10 cellular contexts compared by ENCODE assay signal in genomic region chr10:48659790-48660189, GRCh38. TPM values are rescaled to one million over a fixed set of nuclear protein-coding genes. Genes with fewer than 3 reads are reported as not detected.
DNase-seq lines count a peak whose midpoint lies in the region; ATAC-seq and TF ChIP-seq lines count a peak whose summit lies in the region.
"Had no signal": no experiment of that assay in that cellular context is flagged by ENCODE, and none has a peak within 500 bp of the region (broad histone marks: within the 10 kb centered on the region; RNA-seq: fewer than 3 reads in every experiment).

No MANE protein-coding gene starts in this region.

- H3K4me2 ChIP-seq in HCT116 (ENCODE audit: low read length) (no peak overlapping the region), hepatocyte (no peak overlapping the region)

- CTCF ChIA-PET in HCT116 (lab: Charles Lee) = no interaction called here

- H3K9ac ChIP-seq in HCT116 (ENCODE audit: low read length) = no peak overlapping the region

- H3K36me3 ChIP-seq in HCT116 (ENCODE audit: control insufficient read depth in 1 of 2, insufficient read depth in 2 of 2, low read length in 2 of 2) (no peaks in the 10 kb centered on the region), hepatocyte (replicated peaks; ENCODE audit: insufficient read depth, low read depth) (no peaks in the 10 kb centered on the region)
- H3K36me3 ChIP-seq: prostate gland had no signal

- H3K79me2 ChIP-seq in HCT116 (ENCODE audit: insufficient read depth, low read length) (no peaks in the 10 kb centered on the region), hepatocyte (no peaks in the 10 kb centered on the region)

- RAD21 ChIA-PET in HCT116 (lab: Charles Lee; ENCODE audit: low non-redundant PET in 1 of 2, low total read pairs in 2 of 2, uncharacterized antibody in 2 of 2, unreplicated experiment in 2 of 2) = no interaction called here

- no peak for TF ChIP-seq POLR2A in HCT116 (IDR thresholded peaks at IDR 0.05; ENCODE audit: borderline replicate concordance, extremely low read depth, insufficient read depth, insufficient read length)

- H3K27me3 ChIP-seq in HCT116 (ENCODE audit: insufficient read depth, low read length) = peaks cover 14% of the 10 kb centered on the region
- no peaks in the 10 kb centered on the region for H3K27me3 ChIP-seq in hepatocyte

- POLR2A ChIA-PET in HCT116 (lab: Charles Lee) = interaction anchor here (0.6 kb wide), 1 partner anchor 54 kb away, joined by 5 read pairs; no protein-coding TSS in a partner anchor

- in situ Hi-C loops in SK-MEL-5 (cut with HindIII; ENCODE audit: low pct_unique_long_range_greater_than_20kb, low sequenced_read_pairs) = no loop called here

- H3K27ac ChIP-seq in HCT116 (ENCODE audit: low read depth, low read length) (no peak overlapping the region), hepatocyte (no peak overlapping the region)
- H3K27ac ChIP-seq: prostate gland had no signal

- no peaks in the 10 kb centered on the region for H3K9me2 ChIP-seq in HCT116 (ENCODE audit: insufficient read depth)
- H3K9me2 ChIP-seq in hepatocyte (replicated peaks; ENCODE audit: insufficient read depth) = no peaks in the 10 kb centered on the region

- H3K9me3 ChIP-seq in HCT116 (ENCODE audit: control insufficient read depth in 1 of 2, insufficient read depth in 1 of 2, low read depth in 1 of 2, low read length in 2 of 2) = no peaks in the 10 kb centered on the region
- H3K9me3 ChIP-seq in hepatocyte (ENCODE audit: low read depth) = no peaks in the 10 kb centered on the region
- H3K9me3 ChIP-seq: prostate gland had no signal

- peak; percentile 29; the same call in 1 of the 2 replicates for TF ChIP-seq RAD21 in HCT116 (IDR thresholded peaks at IDR 0.05; ENCODE audit: low read depth)

- 29% methylated on average over 2 of the region's 2 CpGs for WGBS in hepatocyte (ENCODE audit: low lambda C conversion rate, missing lambda C conversion rate)

- DNase-seq in DMS114 treated with DMSO at 0.1 percent for 48 hours (lab: John Stamatoyannopoulos, UW; ENCODE audit: unreplicated experiment) = peak; percentile 4
- DNase-seq in HCT116 (ENCODE audit: low read depth, low spot score) = no peak
- DNase-seq in SK-MEL-5 (ENCODE audit: low read depth, low spot score) = peak; percentile 19
- DNase-seq in hepatocyte (ENCODE audit: low spot score) = no peak
- no peak for DNase-seq in cerebellum (ENCODE audit: low spot score)
- DNase-seq in GOT3 (lab: John Stamatoyannopoulos, UW) = no peak
- DNase-seq: NCI-H1048 had no signal

- intact Hi-C loops in HCT116 (cut with micrococcal nuclease) = loop anchor here (5.0 to 10.0 kb wide), 4 partner anchors 55 to 755 kb away; partner anchors contain the start of gene ARHGAP22

- no peaks in the 10 kb centered on the region for H4K20me1 ChIP-seq in HCT116 (ENCODE audit: insufficient read depth)
- H4K20me1 ChIP-seq in hepatocyte (ENCODE audit: insufficient read depth, poor library complexity, severe bottlenecking) = no peaks in the 10 kb centered on the region

- no TSS peak for BruUV-seq in HCT116 (replicated peaks; lab: Mats Ljungman, UMichigan)

- H2AFZ ChIP-seq in HCT116 (ENCODE audit: low read depth, low read length, poor library complexity, severe bottlenecking) = no peak overlapping the region
- H2AFZ ChIP-seq in hepatocyte = no peak overlapping the region

- TF ChIP-seq CTCF in HCT116 (IDR thresholded peaks at IDR 0.05 in 2 of 3, conservative IDR thresholded peaks at IDR 0.05 in 1 of 3; ENCODE audit: borderline replicate concordance in 1 of 3, insufficient read depth in 1 of 3, low read depth in 2 of 3, low read length in 2 of 3) (peak in 2 of 3 experiments; percentile 10 to 34; a peak in 2 of 6 replicates), hepatocyte (IDR thresholded peaks at IDR 0.05; ENCODE audit: poor library complexity) (peak; percentile 58)

- no peak overlapping the region for H3K4me3 ChIP-seq in HCT116 (replicated peaks in 1 of 2; ENCODE audit: low read depth in 1 of 2, low read length in 2 of 2)
- H3K4me3 ChIP-seq in hepatocyte = no peak overlapping the region
- H3K4me3 ChIP-seq: prostate gland had no signal

- no peak for ATAC-seq in HCT116
- ATAC-seq in HG02870 (IDR thresholded peaks at IDR 0.05; ENCODE audit: unreplicated experiment) = no peak
- ATAC-seq in GM21723 (IDR thresholded peaks at IDR 0.05; ENCODE audit: unreplicated experiment) = no peak

- H3K4me1 ChIP-seq in HCT116 (ENCODE audit: control insufficient read depth in 1 of 2, insufficient read depth in 2 of 2, low read length in 2 of 2) (peaks cover 0 to 22% of the 10 kb centered on the region in 2 experiments; a peak in 2 of 4 replicates), hepatocyte (ENCODE audit: insufficient read depth) (peaks cover 5% of the 10 kb centered on the region)

TF ChIP-seq in HCT116, 20 proteins besides CTCF, POLR2A, EP300 and RAD21:
- no peak for TF ChIP-seq POLR2AphosphoS5 (IDR thresholded peaks at IDR 0.05; ENCODE audit: low read depth, low read length)
- TF ChIP-seq TCF7L2 (IDR thresholded peaks at IDR 0.05; ENCODE audit: borderline replicate concordance, extremely low read depth, insufficient read depth, insufficient read length) = no peak
- TF ChIP-seq, protein P1, sequence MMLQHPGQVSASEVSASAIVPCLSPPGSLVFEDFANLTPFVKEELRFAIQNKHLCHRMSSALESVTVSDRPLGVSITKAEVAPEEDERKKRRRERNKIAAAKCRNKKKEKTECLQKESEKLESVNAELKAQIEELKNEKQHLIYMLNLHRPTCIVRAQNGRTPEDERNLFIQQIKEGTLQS (IDR thresholded peaks at IDR 0.05) = no peak

RNA-seq across cellular contexts. Expression of gene WDFY4, which starts 24.9 kb away (rescaled TPM):
- 0.22 TPM for total RNA-seq in HCT116 (2021; ENCODE audit: unreplicated experiment)
- polyA plus RNA-seq in HCT116 (2012) = not detected in 2 replicates
- total RNA-seq in SK-MEL-5 (2014; rRNA removed; shearing (Covaris generic)) = not detected in 2 replicates
- polyA plus RNA-seq in SK-MEL-5 (2015; cell fraction: cytosol; rRNA removed) = not detected in 2 replicates
- not detected in 2 replicates for polyA plus RNA-seq in SK-MEL-5 (2015; cell fraction: nucleus; rRNA removed)
- total RNA-seq in hepatocyte = 0.36 and 0.43 TPM in 2 replicates
- 0.91 TPM in 1 of 2 replicates, not detected in the other for polyA plus RNA-seq in hepatocyte
- 1.7 TPM for total RNA-seq in cerebellum

RNA-seq across cellular contexts. Expression of gene ARHGAP22, which starts 54.9 kb away (rescaled TPM):
- 9.9 TPM for total RNA-seq in HCT116 (2021; ENCODE audit: unreplicated experiment)
- 4.7 and 6.3 TPM in 2 replicates for polyA plus RNA-seq in HCT116 (2012)
- 0.24 TPM in 2 replicates for total RNA-seq in SK-MEL-5 (2014; rRNA removed; shearing (Covaris generic))
- 0.70 and 1.1 TPM in 2 replicates for polyA plus RNA-seq in SK-MEL-5 (2015; cell fraction: cytosol; rRNA removed)
- 0.88 and 2.8 TPM in 2 replicates for polyA plus RNA-seq in SK-MEL-5 (2015; cell fraction: nucleus; rRNA removed)
- 0.52 and 1.8 TPM in 2 replicates for total RNA-seq in hepatocyte
- 1.7 and 4.1 TPM in 2 replicates for polyA plus RNA-seq in hepatocyte
- 7.7 TPM for total RNA-seq in cerebellum

Comparison
In these comparisons a context has a peak if more than half of its experiments do, and no peak if none do; other contexts are left out.
1. DNase-seq: peak in DMS114 treated with DMSO at 0.1 percent for 48 hours (single experiment) and SK-MEL-5 (single experiment); none in HCT116 (single experiment), hepatocyte (single experiment), cerebellum (single experiment) and GOT3 (single experiment).